In genomic region chr1:3263790-3264189, GRCh38 we compare ENCODE assay signal across 28 cellular contexts.
"Had no signal": no experiment of that assay in that cellular context is flagged by ENCODE, and none has a peak within 500 bp of the region (broad histone marks: within the 10 kb centered on the region; RNA-seq: fewer than 3 reads in every experiment).

No MANE protein-coding gene starts in this region.

- H3K9me3 Mint-ChIP-seq: immature natural killer cell had no signal

- H3K4me1 ChIP-seq: left lung, parathyroid adenoma, right atrium auricular region, right lobe of liver, thyroid gland, upper lobe of right lung had no signal

- H3K27ac Mint-ChIP-seq: immature natural killer cell; mesothelial cell of epicardium; naive B cell; natural killer cell; nephron progenitor cell; stimulated activated naive B cell treated with anti-CD40 and anti-IgM and Interleukin-4, amounts not matched to agents 10 μg/mL and 1 μg/mL and 100 μg/mL, for 72 hours had no signal

- ATAC-seq: left colon; left lung; natural killer cell; right lobe of liver; stimulated activated naive B cell treated with anti-CD40 and anti-IgM and Interleukin-4, amounts not matched to agents 10 μg/mL and 1 μg/mL and 100 μg/mL, for 72 hours; stimulated activated naive CD8-positive, alpha-beta T cell treated with anti-CD3 and anti-CD28 coated beads, Interleukin-15, Interleukin-2, amounts not matched to agents 100 U/mL and 50 U/mL, for 24 hours; upper lobe of right lung had no signal

- H3K27ac ChIP-seq: left lung, neutrophil, parathyroid adenoma, right atrium auricular region, right lobe of liver, stomach, testis, thyroid gland, upper lobe of right lung had no signal

- H3K36me3 ChIP-seq: left lung, neutrophil, right atrium auricular region, right lobe of liver, stomach, thyroid gland, upper lobe of right lung had no signal

- H3K27me3 ChIP-seq: neutrophil, right atrium auricular region, right lobe of liver, testis, thyroid gland, upper lobe of right lung had no signal

- H3K4me3 Mint-ChIP-seq: immature natural killer cell; mesothelial cell of epicardium; naive B cell; natural killer cell; nephron progenitor cell; stimulated activated naive B cell treated with anti-CD40 and anti-IgM and Interleukin-4, amounts not matched to agents 10 μg/mL and 1 μg/mL and 100 μg/mL, for 72 hours had no signal

- H3K36me3 Mint-ChIP-seq: immature natural killer cell; mesothelial cell of epicardium; naive B cell; natural killer cell; stimulated activated naive B cell treated with anti-CD40 and anti-IgM and Interleukin-4, amounts not matched to agents 10 μg/mL and 1 μg/mL and 100 μg/mL, for 72 hours had no signal

- H3K9me3 ChIP-seq: left lung, neutrophil, right atrium auricular region, right lobe of liver, stomach, testis, thyroid gland, upper lobe of right lung had no signal

- H3K4me3 ChIP-seq: left lung, lung, right atrium auricular region, right lobe of liver, stomach, testis, thyroid gland, upper lobe of right lung had no signal

- H3K4me1 Mint-ChIP-seq: stimulated activated naive B cell treated with anti-CD40 and anti-IgM and Interleukin-4, amounts not matched to agents 10 μg/mL and 1 μg/mL and 100 μg/mL, for 72 hours had no signal

- DNase-seq: head of caudate nucleus; hypothalamus; immature natural killer cell; kidney; left colon; mesendoderm; naive B cell; natural killer cell; nephron progenitor cell; occipital lobe; right lobe of liver; stimulated activated CD4-positive, alpha-beta T cell treated with anti-CD3 and anti-CD28 coated beads, Interleukin-12 subunit alpha, Interleukin-12 subunit beta, amount 100 ng/mL, for 4 hours; stimulated activated CD4-positive, alpha-beta T cell treated with anti-CD3 and anti-CD28 coated beads, Interleukin-15, amount 100 ng/mL, for 24 hours; stimulated activated CD4-positive, alpha-beta T cell treated with anti-CD3 and anti-CD28 coated beads, Interleukin-2, amount 100 ng/mL, for 24 hours; stimulated activated CD4-positive, alpha-beta T cell treated with anti-CD3 and anti-CD28 coated beads, Interleukin-4, amount 100 ng/mL, for 1 hour; stimulated activated naive B cell treated with anti-CD40 and anti-IgM and Interleukin-4, amounts not matched to agents 10 μg/mL and 1 μg/mL and 100 μg/mL, for 72 hours; stimulated activated naive CD8-positive, alpha-beta T cell treated with anti-CD3 and anti-CD28 coated beads, Interleukin-15, Interleukin-2, amounts not matched to agents 100 U/mL and 50 U/mL, for 24 hours; stomach; testis; thyroid gland; trophoblast cell; upper lobe of right lung had no signal
